ENCODE assay signal across 1 cellular context in the genomic region with DNA sequence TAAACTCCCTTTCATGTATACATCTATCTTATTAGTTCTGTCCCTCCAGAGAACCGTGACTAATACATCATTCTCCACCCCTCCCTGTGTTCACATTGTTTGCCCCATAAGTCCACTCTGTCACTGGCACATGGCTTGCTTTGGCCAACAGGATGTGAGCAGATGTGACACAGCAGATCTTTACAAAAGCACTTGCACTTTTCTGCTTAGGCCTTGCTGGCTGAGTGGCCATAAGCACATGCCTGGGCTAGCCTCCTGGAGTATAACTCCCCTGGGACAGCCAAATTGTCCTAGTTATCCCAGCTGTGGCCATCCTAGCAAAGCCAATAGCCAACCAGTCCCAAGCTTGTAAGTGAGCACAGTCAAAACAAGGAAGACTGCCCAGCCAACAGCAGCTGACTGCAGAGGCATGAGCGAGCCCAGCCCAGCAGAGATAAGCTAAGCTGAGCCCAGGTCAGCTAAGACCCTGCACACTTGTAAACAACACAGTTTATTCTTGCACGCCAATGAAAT.
A peak's percentile ranks its signal among the peaks of the same experiment; 100 is the strongest.
TF ChIP-seq lines count a peak whose summit lies in the region.

No MANE protein-coding gene starts in this region.

TF ChIP-seq in IMR-90, 13 proteins besides CTCF, POLR2A, EP300 and RAD21:
- TF ChIP-seq, protein P1, sequence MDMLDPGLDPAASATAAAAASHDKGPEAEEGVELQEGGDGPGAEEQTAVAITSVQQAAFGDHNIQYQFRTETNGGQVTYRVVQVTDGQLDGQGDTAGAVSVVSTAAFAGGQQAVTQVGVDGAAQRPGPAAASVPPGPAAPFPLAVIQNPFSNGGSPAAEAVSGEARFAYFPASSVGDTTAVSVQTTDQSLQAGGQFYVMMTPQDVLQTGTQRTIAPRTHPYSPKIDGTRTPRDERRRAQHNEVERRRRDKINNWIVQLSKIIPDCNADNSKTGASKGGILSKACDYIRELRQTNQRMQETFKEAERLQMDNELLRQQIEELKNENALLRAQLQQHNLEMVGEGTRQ (IDR thresholded peaks at IDR 0.05; ENCODE audit: low read depth, low read length), result peak; percentile 65
- TF ChIP-seq NFE2L2 (IDR thresholded peaks at IDR 0.05; ENCODE audit: low read depth, low read length), result 0 out of 2 replicates have a peak, but pooled peaks have one; percentile 32
- no peak for TF ChIP-seq MAFK (IDR thresholded peaks at IDR 0.05; ENCODE audit: low read depth, low read length)
- no peak for TF ChIP-seq CEBPB (IDR thresholded peaks at IDR 0.05; ENCODE audit: low read depth, low read length)
- no peak for TF ChIP-seq FOS (IDR thresholded peaks at IDR 0.05; ENCODE audit: low read depth, low read length)
- no peak for TF ChIP-seq SMC3 (IDR thresholded peaks at IDR 0.05; ENCODE audit: low read depth, low read length)
- peak; percentile 9; the same call in 1 of the 2 replicates for TF ChIP-seq BHLHE40 (IDR thresholded peaks at IDR 0.05; ENCODE audit: low read depth, low read length)
- no peak for TF ChIP-seq RFX5 (IDR thresholded peaks at IDR 0.05; ENCODE audit: low read depth, low read length)
